2 cellular contexts compared by ENCODE assay signal in genomic region chr9:98018347-98018746, GRCh38.
TF ChIP-seq lines count a peak whose summit lies in the region.

No MANE protein-coding gene starts in this region.

TF ChIP-seq in HEK293, 187 proteins besides CTCF, POLR2A, EP300 and RAD21 (continued from another document):
- no peak for TF ChIP-seq KLF17 (tag by site-specific recombination; IDR thresholded peaks at IDR 0.05)
- TF ChIP-seq, protein P1, sequence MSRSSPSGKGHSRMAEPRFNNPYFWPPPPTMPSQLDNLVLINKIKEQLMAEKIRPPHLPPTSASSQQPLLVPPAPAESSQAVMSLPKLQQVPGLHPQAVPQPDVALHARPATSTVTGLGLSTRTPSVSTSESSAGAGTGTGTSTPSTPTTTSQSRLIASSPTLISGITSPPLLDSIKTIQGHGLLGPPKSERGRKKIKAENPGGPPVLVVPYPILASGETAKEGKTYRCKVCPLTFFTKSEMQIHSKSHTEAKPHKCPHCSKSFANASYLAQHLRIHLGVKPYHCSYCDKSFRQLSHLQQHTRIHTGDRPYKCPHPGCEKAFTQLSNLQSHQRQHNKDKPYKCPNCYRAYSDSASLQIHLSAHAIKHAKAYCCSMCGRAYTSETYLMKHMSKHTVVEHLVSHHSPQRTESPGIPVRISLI (tag by site-specific recombination; IDR thresholded peaks at IDR 0.05), result no peak
- no peak for TF ChIP-seq ZEB2 (tag by site-specific recombination; IDR thresholded peaks at IDR 0.05)

TF ChIP-seq in GM23338, 12 proteins besides CTCF, POLR2A, EP300 and RAD21 (continued from another document):
- TF ChIP-seq EZH2 (IDR thresholded peaks at IDR 0.05; ENCODE audit: low read depth, unreplicated experiment), result no peak
- no peak for TF ChIP-seq EZH2phosphoT487 (IDR thresholded peaks at IDR 0.05; ENCODE audit: unreplicated experiment)
- TF ChIP-seq, protein P2, sequence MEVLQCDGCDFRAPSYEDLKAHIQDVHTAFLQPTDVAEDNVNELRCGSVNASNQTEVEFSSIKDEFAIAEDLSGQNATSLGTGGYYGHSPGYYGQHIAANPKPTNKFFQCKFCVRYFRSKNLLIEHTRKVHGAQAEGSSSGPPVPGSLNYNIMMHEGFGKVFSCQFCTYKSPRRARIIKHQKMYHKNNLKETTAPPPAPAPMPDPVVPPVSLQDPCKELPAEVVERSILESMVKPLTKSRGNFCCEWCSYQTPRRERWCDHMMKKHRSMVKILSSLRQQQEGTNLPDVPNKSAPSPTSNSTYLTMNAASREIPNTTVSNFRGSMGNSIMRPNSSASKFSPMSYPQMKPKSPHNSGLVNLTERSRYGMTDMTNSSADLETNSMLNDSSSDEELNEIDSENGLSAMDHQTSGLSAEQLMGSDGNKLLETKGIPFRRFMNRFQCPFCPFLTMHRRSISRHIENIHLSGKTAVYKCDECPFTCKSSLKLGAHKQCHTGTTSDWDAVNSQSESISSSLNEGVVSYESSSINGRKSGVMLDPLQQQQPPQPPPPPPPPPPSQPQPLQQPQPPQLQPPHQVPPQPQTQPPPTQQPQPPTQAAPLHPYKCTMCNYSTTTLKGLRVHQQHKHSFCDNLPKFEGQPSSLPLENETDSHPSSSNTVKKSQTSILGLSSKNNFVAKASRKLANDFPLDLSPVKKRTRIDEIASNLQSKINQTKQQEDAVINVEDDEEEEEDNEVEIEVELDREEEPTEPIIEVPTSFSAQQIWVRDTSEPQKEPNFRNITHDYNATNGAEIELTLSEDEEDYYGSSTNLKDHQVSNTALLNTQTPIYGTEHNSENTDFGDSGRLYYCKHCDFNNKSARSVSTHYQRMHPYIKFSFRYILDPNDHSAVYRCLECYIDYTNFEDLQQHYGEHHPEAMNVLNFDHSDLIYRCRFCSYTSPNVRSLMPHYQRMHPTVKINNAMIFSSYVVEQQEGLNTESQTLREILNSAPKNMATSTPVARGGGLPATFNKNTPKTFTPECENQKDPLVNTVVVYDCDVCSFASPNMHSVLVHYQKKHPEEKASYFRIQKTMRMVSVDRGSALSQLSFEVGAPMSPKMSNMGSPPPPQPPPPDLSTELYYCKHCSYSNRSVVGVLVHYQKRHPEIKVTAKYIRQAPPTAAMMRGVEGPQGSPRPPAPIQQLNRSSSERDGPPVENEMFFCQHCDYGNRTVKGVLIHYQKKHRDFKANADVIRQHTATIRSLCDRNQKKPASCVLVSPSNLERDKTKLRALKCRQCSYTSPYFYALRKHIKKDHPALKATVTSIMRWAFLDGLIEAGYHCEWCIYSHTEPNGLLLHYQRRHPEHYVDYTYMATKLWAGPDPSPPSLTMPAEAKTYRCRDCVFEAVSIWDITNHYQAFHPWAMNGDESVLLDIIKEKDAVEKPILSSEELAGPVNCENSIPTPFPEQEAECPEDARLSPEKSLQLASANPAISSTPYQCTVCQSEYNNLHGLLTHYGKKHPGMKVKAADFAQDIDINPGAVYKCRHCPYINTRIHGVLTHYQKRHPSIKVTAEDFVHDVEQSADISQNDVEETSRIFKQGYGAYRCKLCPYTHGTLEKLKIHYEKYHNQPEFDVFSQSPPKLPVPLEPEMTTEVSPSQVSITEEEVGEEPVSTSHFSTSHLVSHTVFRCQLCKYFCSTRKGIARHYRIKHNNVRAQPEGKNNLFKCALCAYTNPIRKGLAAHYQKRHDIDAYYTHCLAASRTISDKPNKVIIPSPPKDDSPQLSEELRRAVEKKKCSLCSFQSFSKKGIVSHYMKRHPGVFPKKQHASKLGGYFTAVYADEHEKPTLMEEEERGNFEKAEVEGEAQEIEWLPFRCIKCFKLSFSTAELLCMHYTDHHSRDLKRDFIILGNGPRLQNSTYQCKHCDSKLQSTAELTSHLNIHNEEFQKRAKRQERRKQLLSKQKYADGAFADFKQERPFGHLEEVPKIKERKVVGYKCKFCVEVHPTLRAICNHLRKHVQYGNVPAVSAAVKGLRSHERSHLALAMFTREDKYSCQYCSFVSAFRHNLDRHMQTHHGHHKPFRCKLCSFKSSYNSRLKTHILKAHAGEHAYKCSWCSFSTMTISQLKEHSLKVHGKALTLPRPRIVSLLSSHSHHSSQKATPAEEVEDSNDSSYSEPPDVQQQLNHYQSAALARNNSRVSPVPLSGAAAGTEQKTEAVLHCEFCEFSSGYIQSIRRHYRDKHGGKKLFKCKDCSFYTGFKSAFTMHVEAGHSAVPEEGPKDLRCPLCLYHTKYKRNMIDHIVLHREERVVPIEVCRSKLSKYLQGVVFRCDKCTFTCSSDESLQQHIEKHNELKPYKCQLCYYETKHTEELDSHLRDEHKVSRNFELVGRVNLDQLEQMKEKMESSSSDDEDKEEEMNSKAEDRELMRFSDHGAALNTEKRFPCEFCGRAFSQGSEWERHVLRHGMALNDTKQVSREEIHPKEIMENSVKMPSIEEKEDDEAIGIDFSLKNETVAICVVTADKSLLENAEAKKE (CRISPR knock-in tag; IDR thresholded peaks at IDR 0.05), result no peak
- TF ChIP-seq REST (IDR thresholded peaks at IDR 0.05; ENCODE audit: unreplicated experiment), result no peak
TF ChIP-seq in GM23338: peak in this region for 0.
